In the genomic region with DNA sequence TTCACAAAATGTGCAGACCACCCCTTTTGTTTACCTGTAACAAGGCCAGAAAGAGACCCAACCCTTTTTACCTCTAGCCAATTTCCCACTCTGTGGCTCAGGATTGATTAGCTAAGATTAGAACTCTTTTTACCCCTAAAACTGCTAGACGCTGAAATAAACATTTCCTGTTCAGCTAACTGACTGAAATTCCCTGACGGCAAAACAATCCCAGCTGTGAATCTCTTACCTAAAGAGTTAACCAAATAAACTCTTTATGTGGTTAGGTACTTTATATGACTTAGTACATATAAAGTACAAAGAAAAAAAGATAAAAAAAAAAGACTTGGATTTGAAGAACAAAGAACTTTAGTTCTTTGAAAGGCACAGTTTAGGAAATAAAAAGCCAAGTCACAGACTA, we compare ENCODE assay signal across 15 cellular contexts.
DNase-seq lines count a peak whose midpoint lies in the region; ATAC-seq and TF ChIP-seq lines count a peak whose summit lies in the region.
"Had no signal": no experiment of that assay in that cellular context is flagged by ENCODE, and none has a peak within 500 bp of the region (broad histone marks: within the 10 kb centered on the region; RNA-seq: fewer than 3 reads in every experiment).

No MANE protein-coding gene starts in this region.

- peak; percentile 5 for DNase-seq in activated naive CD4-positive, alpha-beta T cell treated with anti-CD3 and anti-CD28 coated beads for 36 hours
- DNase-seq in activated naive CD4-positive, alpha-beta T cell treated with anti-CD3 and anti-CD28 coated beads, Interleukin-2, amount 10 ng/mL, durations not matched to agents 7 days and 5 days, result no peak
- DNase-seq in CD4-positive, CD25-positive, alpha-beta regulatory T cell, result no peak
- no peak for DNase-seq in CD8-positive, alpha-beta T cell
- no peak for DNase-seq in activated T-helper 1 cell treated with anti-CD3 and anti-CD28 coated beads, Interleukin-12 subunit alpha, Interleukin-12 subunit beta, Interleukin-2, Interleukin-4 antibody, amounts not matched to agents 30 ng/mL and 10 ng/mL and 1 ng/mL, durations not matched to agents 14 hours and 24 hours and 36 hours (ENCODE audit: low spot score)
- DNase-seq in foreskin fibroblast (no peak), UCSD-AML1 (lab: John Stamatoyannopoulos, UW; ENCODE audit: unreplicated experiment) (no peak)
- DNase-seq: BE2C; Caco-2; CD8-positive, alpha-beta memory T cell; DMS53; HFFc6; KBM-7 had no signal

- no peak overlapping the region for H3K4me3 ChIP-seq in CD4-positive, CD25-positive, alpha-beta regulatory T cell (ENCODE audit: low read depth, low read length)
- H3K4me3 ChIP-seq in CD8-positive, alpha-beta T cell (ENCODE audit: low read depth, low read length), result no peak overlapping the region
- no peak overlapping the region for H3K4me3 ChIP-seq in foreskin fibroblast (ENCODE audit: low read depth in 1 of 2, low read length in 2 of 2)
- H3K4me3 ChIP-seq: A549 had no signal

- CTCF ChIA-PET in activated naive CD4-positive, alpha-beta T cell treated with anti-CD3 and anti-CD28 coated beads for 36 hours (lab: Charles Lee), result no interaction called here
- CTCF ChIA-PET in activated naive CD4-positive, alpha-beta T cell treated with anti-CD3 and anti-CD28 coated beads, Interleukin-2, amount 10 ng/mL, durations not matched to agents 7 days and 5 days (lab: Charles Lee), result no interaction called here
- CTCF ChIA-PET in CD8-positive, alpha-beta T cell (lab: Charles Lee), result no interaction called here

- H3K4me1 Mint-ChIP-seq in activated naive CD4-positive, alpha-beta T cell treated with anti-CD3 and anti-CD28 coated beads for 36 hours (ENCODE audit: low read depth), result peaks cover 21% of the 10 kb centered on the region
- peaks cover 10% of the 10 kb centered on the region for H3K4me1 Mint-ChIP-seq in activated naive CD4-positive, alpha-beta T cell treated with anti-CD3 and anti-CD28 coated beads, Interleukin-2, amount 10 ng/mL, durations not matched to agents 7 days and 5 days
- peaks cover 0 to 32% (median 8%) of the 10 kb centered on the region in 4 donors for H3K4me1 Mint-ChIP-seq in CD4-positive, CD25-positive, alpha-beta regulatory T cell
- H3K4me1 Mint-ChIP-seq in CD8-positive, alpha-beta T cell (ENCODE audit: low read depth), result peaks cover 17% of the 10 kb centered on the region
- peaks cover 18% of the 10 kb centered on the region for H3K4me1 Mint-ChIP-seq in activated T-helper 1 cell treated with anti-CD3 and anti-CD28 coated beads, Interleukin-12 subunit alpha, Interleukin-12 subunit beta, Interleukin-2, Interleukin-4 antibody, amounts not matched to agents 30 ng/mL and 10 ng/mL and 1 ng/mL, durations not matched to agents 14 hours and 24 hours and 36 hours (ENCODE audit: low read depth)

- no peaks in the 10 kb centered on the region for H3K4me1 ChIP-seq in CD4-positive, CD25-positive, alpha-beta regulatory T cell (ENCODE audit: control insufficient read depth, insufficient read depth, low read length, poor library complexity, severe bottlenecking)
- peaks cover 7% of the 10 kb centered on the region for H3K4me1 ChIP-seq in CD8-positive, alpha-beta T cell (ENCODE audit: insufficient read depth, low read length)
- H3K4me1 ChIP-seq: A549, BE2C had no signal

- no peaks in the 10 kb centered on the region for H3K9me3 Mint-ChIP-seq in activated naive CD4-positive, alpha-beta T cell treated with anti-CD3 and anti-CD28 coated beads for 36 hours
- no peaks in the 10 kb centered on the region for H3K9me3 Mint-ChIP-seq in activated naive CD4-positive, alpha-beta T cell treated with anti-CD3 and anti-CD28 coated beads, Interleukin-2, amount 10 ng/mL, durations not matched to agents 7 days and 5 days
- H3K9me3 Mint-ChIP-seq in CD4-positive, CD25-positive, alpha-beta regulatory T cell, result peaks cover 0 to 5% (median 0%) of the 10 kb centered on the region in 7 donors
- no peaks in the 10 kb centered on the region for H3K9me3 Mint-ChIP-seq in CD8-positive, alpha-beta T cell
- peaks cover 13% of the 10 kb centered on the region for H3K9me3 Mint-ChIP-seq in activated T-helper 1 cell treated with anti-CD3 and anti-CD28 coated beads, Interleukin-12 subunit alpha, Interleukin-12 subunit beta, Interleukin-2, Interleukin-4 antibody, amounts not matched to agents 30 ng/mL and 10 ng/mL and 1 ng/mL, durations not matched to agents 14 hours and 24 hours and 36 hours
- H3K9me3 Mint-ChIP-seq: CD8-positive, alpha-beta memory T cell had no signal

- H3K27me3 Mint-ChIP-seq in activated naive CD4-positive, alpha-beta T cell treated with anti-CD3 and anti-CD28 coated beads for 36 hours (ENCODE audit: low read depth), result no peaks in the 10 kb centered on the region
- no peaks in the 10 kb centered on the region for H3K27me3 Mint-ChIP-seq in activated naive CD4-positive, alpha-beta T cell treated with anti-CD3 and anti-CD28 coated beads, Interleukin-2, amount 10 ng/mL, durations not matched to agents 7 days and 5 days
- no peaks in the 10 kb centered on the region for H3K27me3 Mint-ChIP-seq in CD4-positive, CD25-positive, alpha-beta regulatory T cell
- no peaks in the 10 kb centered on the region for H3K27me3 Mint-ChIP-seq in CD8-positive, alpha-beta T cell (ENCODE audit: low read depth)
- H3K27me3 Mint-ChIP-seq in activated T-helper 1 cell treated with anti-CD3 and anti-CD28 coated beads, Interleukin-12 subunit alpha, Interleukin-12 subunit beta, Interleukin-2, Interleukin-4 antibody, amounts not matched to agents 30 ng/mL and 10 ng/mL and 1 ng/mL, durations not matched to agents 14 hours and 24 hours and 36 hours (ENCODE audit: insufficient read depth), result no peaks in the 10 kb centered on the region
- H3K27me3 Mint-ChIP-seq: CD8-positive, alpha-beta memory T cell had no signal

- no peak overlapping the region for H3K4me3 Mint-ChIP-seq in activated naive CD4-positive, alpha-beta T cell treated with anti-CD3 and anti-CD28 coated beads for 36 hours
- H3K4me3 Mint-ChIP-seq in activated naive CD4-positive, alpha-beta T cell treated with anti-CD3 and anti-CD28 coated beads, Interleukin-2, amount 10 ng/mL, durations not matched to agents 7 days and 5 days, result no peak overlapping the region
- H3K4me3 Mint-ChIP-seq in CD4-positive, CD25-positive, alpha-beta regulatory T cell, result peak overlapping the region in 1 of 4 donors; percentile 8
- no peak overlapping the region for H3K4me3 Mint-ChIP-seq in CD8-positive, alpha-beta T cell
- no peak overlapping the region for H3K4me3 Mint-ChIP-seq in activated T-helper 1 cell treated with anti-CD3 and anti-CD28 coated beads, Interleukin-12 subunit alpha, Interleukin-12 subunit beta, Interleukin-2, Interleukin-4 antibody, amounts not matched to agents 30 ng/mL and 10 ng/mL and 1 ng/mL, durations not matched to agents 14 hours and 24 hours and 36 hours
- H3K4me3 Mint-ChIP-seq: CD8-positive, alpha-beta memory T cell; HFFc6 had no signal

- H3K9me3 ChIP-seq in CD4-positive, CD25-positive, alpha-beta regulatory T cell (ENCODE audit: control insufficient read depth in 2 of 2, low read length in 2 of 2), result no peaks in the 10 kb centered on the region
- H3K9me3 ChIP-seq in CD8-positive, alpha-beta T cell (ENCODE audit: low read length), result no peaks in the 10 kb centered on the region
- H3K9me3 ChIP-seq: A549, BE2C, Caco-2 had no signal

- no peak for ATAC-seq in CD4-positive, CD25-positive, alpha-beta regulatory T cell (ENCODE audit: low read depth in 2 of 2)
- no peak for ATAC-seq in CD8-positive, alpha-beta T cell
- no peak for ATAC-seq in HG02571 (IDR thresholded peaks at IDR 0.05; ENCODE audit: unreplicated experiment)
- ATAC-seq: A549 had no signal

- H3K36me3 ChIP-seq in CD4-positive, CD25-positive, alpha-beta regulatory T cell (ENCODE audit: control insufficient read depth, insufficient read depth, low read length), result no peaks in the 10 kb centered on the region
- H3K36me3 ChIP-seq in CD8-positive, alpha-beta T cell (ENCODE audit: insufficient read depth, low read length), result no peaks in the 10 kb centered on the region
- H3K36me3 ChIP-seq: BE2C had no signal

- H3K27ac Mint-ChIP-seq in activated naive CD4-positive, alpha-beta T cell treated with anti-CD3 and anti-CD28 coated beads for 36 hours, result no peak overlapping the region
- no peak overlapping the region for H3K27ac Mint-ChIP-seq in activated naive CD4-positive, alpha-beta T cell treated with anti-CD3 and anti-CD28 coated beads, Interleukin-2, amount 10 ng/mL, durations not matched to agents 7 days and 5 days
- peak overlapping the region in 2 of 3 donors; percentile 83 to 84 for H3K27ac Mint-ChIP-seq in CD4-positive, CD25-positive, alpha-beta regulatory T cell
- peak overlapping the region; percentile 14 for H3K27ac Mint-ChIP-seq in CD8-positive, alpha-beta T cell
- peak overlapping the region; percentile 29 for H3K27ac Mint-ChIP-seq in activated T-helper 1 cell treated with anti-CD3 and anti-CD28 coated beads, Interleukin-12 subunit alpha, Interleukin-12 subunit beta, Interleukin-2, Interleukin-4 antibody, amounts not matched to agents 30 ng/mL and 10 ng/mL and 1 ng/mL, durations not matched to agents 14 hours and 24 hours and 36 hours
- H3K27ac Mint-ChIP-seq: CD8-positive, alpha-beta memory T cell; HFFc6 had no signal

- no peaks in the 10 kb centered on the region for H3K36me3 Mint-ChIP-seq in activated naive CD4-positive, alpha-beta T cell treated with anti-CD3 and anti-CD28 coated beads for 36 hours (ENCODE audit: low read depth)
- H3K36me3 Mint-ChIP-seq in activated naive CD4-positive, alpha-beta T cell treated with anti-CD3 and anti-CD28 coated beads, Interleukin-2, amount 10 ng/mL, durations not matched to agents 7 days and 5 days, result peaks cover 5% of the 10 kb centered on the region
- H3K36me3 Mint-ChIP-seq in CD4-positive, CD25-positive, alpha-beta regulatory T cell, result no peaks in the 10 kb centered on the region
- no peaks in the 10 kb centered on the region for H3K36me3 Mint-ChIP-seq in CD8-positive, alpha-beta T cell
- peaks cover 12% of the 10 kb centered on the region for H3K36me3 Mint-ChIP-seq in activated T-helper 1 cell treated with anti-CD3 and anti-CD28 coated beads, Interleukin-12 subunit alpha, Interleukin-12 subunit beta, Interleukin-2, Interleukin-4 antibody, amounts not matched to agents 30 ng/mL and 10 ng/mL and 1 ng/mL, durations not matched to agents 14 hours and 24 hours and 36 hours (ENCODE audit: low read depth)

- intact Hi-C loops in activated naive CD4-positive, alpha-beta T cell treated with anti-CD3 and anti-CD28 coated beads for 36 hours (cut with micrococcal nuclease), result loop anchor here (5.0 kb wide), 1 partner anchor 180 kb away; no protein-coding TSS in a partner anchor
- intact Hi-C loops in CD8-positive, alpha-beta T cell (cut with DNase I, micrococcal nuclease), result no loop called here
- intact Hi-C loops in activated T-helper 1 cell treated with anti-CD3 and anti-CD28 coated beads, Interleukin-12 subunit alpha, Interleukin-12 subunit beta, Interleukin-2, Interleukin-4 antibody, amounts not matched to agents 30 ng/mL and 10 ng/mL and 1 ng/mL, durations not matched to agents 14 hours and 24 hours and 36 hours (cut with micrococcal nuclease), result no loop called here

- no peaks in the 10 kb centered on the region for H3K27me3 ChIP-seq in CD4-positive, CD25-positive, alpha-beta regulatory T cell (ENCODE audit: control insufficient read depth, insufficient read depth, low read length)
- no peaks in the 10 kb centered on the region for H3K27me3 ChIP-seq in CD8-positive, alpha-beta T cell (ENCODE audit: insufficient read depth, low read length)
- H3K27me3 ChIP-seq: BE2C had no signal

- TF ChIP-seq CTCF in CD8-positive, alpha-beta T cell (IDR thresholded peaks at IDR 0.05), result no peak
- no peak for TF ChIP-seq CTCF in foreskin fibroblast (IDR thresholded peaks at IDR 0.05; ENCODE audit: low read depth, low read length)

- H3K27ac ChIP-seq in CD4-positive, CD25-positive, alpha-beta regulatory T cell (ENCODE audit: insufficient read depth, low read length, poor library complexity, severe bottlenecking), result no peak overlapping the region
- H3K27ac ChIP-seq in CD8-positive, alpha-beta T cell (ENCODE audit: low read depth, low read length), result no peak overlapping the region
- H3K27ac ChIP-seq: A549 had no signal

- POLR2A ChIA-PET in CD8-positive, alpha-beta T cell (lab: Charles Lee), result interaction anchor here (1.1 kb wide), 1 partner anchor 12 kb away, joined by 3 read pairs; no protein-coding TSS in a partner anchor

Comparison
In these comparisons a context has a peak if more than half of its experiments do, and no peak if none do; other contexts are left out.
1. H3K27ac Mint-ChIP-seq: peak in CD4-positive, CD25-positive, alpha-beta regulatory T cell (2 of 3), CD8-positive, alpha-beta T cell (single experiment) and activated T-helper 1 cell treated with anti-CD3 and anti-CD28 coated beads, Interleukin-12 subunit alpha, Interleukin-12 subunit beta, Interleukin-2, Interleukin-4 antibody, amounts not matched to agents 30 ng/mL and 10 ng/mL and 1 ng/mL, durations not matched to agents 14 hours and 24 hours and 36 hours (single experiment); none in activated naive CD4-positive, alpha-beta T cell treated with anti-CD3 and anti-CD28 coated beads for 36 hours (single experiment) and activated naive CD4-positive, alpha-beta T cell treated with anti-CD3 and anti-CD28 coated beads, Interleukin-2, amount 10 ng/mL, durations not matched to agents 7 days and 5 days (single experiment).